24 cellular contexts compared by ENCODE assay signal in genomic region chr1:36612881-36613280, GRCh38.
A peak's percentile ranks its signal among the peaks of the same experiment; 100 is the strongest.
DNase-seq lines count a peak whose midpoint lies in the region; ATAC-seq, FAIRE-seq and TF ChIP-seq lines count a peak whose summit lies in the region.
"Had no signal": no experiment of that assay in that cellular context is flagged by ENCODE, and none has a peak within 500 bp of the region (broad histone marks: within the 10 kb centered on the region; RNA-seq: fewer than 3 reads in every experiment).

No MANE protein-coding gene starts in this region.

- 24 to 30% methylated on average over 8 of the region's 8 CpGs for WGBS in GM23248 (ENCODE audit: low coverage in 1 of 2, low lambda C conversion rate in 2 of 2, missing lambda C conversion rate in 2 of 2), 2 experiments

- H3K9ac ChIP-seq in PC-3 (ENCODE audit: low read length) (no peak overlapping the region), GM23248 (no peak overlapping the region)

- DNase-seq in BE2C = peak; percentile 21
- DNase-seq in GM23338 (ENCODE audit: low spot score) = peak; percentile 32
- peak; percentile 8 for DNase-seq in PC-3
- no peak for DNase-seq in epithelial cell of proximal tubule (ENCODE audit: low read depth)
- no peak for DNase-seq in GM23248
- no peak for DNase-seq in GM12891 (ENCODE audit: insufficient read length, low spot score)
- no peak for DNase-seq in urothelium cell line (ENCODE audit: low spot score)
- DNase-seq: activated B cell treated with CpG ODN at 0.5 μM for 24 hours; activated CD4-positive, alpha-beta memory T cell treated with anti-CD3 and anti-CD28 coated beads, Interleukin-2, amount 10 ng/mL, durations not matched to agents 7 days and 5 days; activated naive CD4-positive, alpha-beta T cell; amygdala; CD4-positive, alpha-beta memory T cell; DND-41; effector CD8-positive, alpha-beta T cell; left ventricle myocardium superior; NCI-H1694; nucleus accumbens; retina; SHP77 treated with DMSO at 0.1 percent for 48 hours; stimulated activated CD4-positive, alpha-beta T cell treated with anti-CD3 and anti-CD28 coated beads, Interleukin-15, amount 100 ng/mL, for 24 hours; T-helper 17 cell had no signal

- CTCF ChIA-PET in PC-3 (lab: Charles Lee) = no interaction called here

- TF ChIP-seq CTCF in BE2C (IDR thresholded peaks at IDR 0.05; ENCODE audit: low read depth, low read length) (peak; percentile 33), GM23338 (conservative IDR thresholded peaks at IDR 0.05; ENCODE audit: low read depth in 2 of 2) (peak; percentile 37 to 68; a peak in 3 of 4 replicates), PC-3 (conservative IDR thresholded peaks at IDR 0.05; ENCODE audit: low read depth, low read length) (peak; percentile 41; the same call in 1 of the 2 replicates), epithelial cell of proximal tubule (conservative IDR thresholded peaks at IDR 0.05; ENCODE audit: low read depth, low read length) (peak; percentile 9)

- no peak overlapping the region for H3K4me3 Mint-ChIP-seq in GM23338
- H3K4me3 Mint-ChIP-seq: activated B cell treated with CpG ODN at 0.5 μM for 24 hours; activated CD4-positive, alpha-beta memory T cell treated with anti-CD3 and anti-CD28 coated beads, Interleukin-2, amount 10 ng/mL, durations not matched to agents 7 days and 5 days; CD4-positive, alpha-beta memory T cell; central memory CD8-positive, alpha-beta T cell; T-helper 17 cell had no signal

- H3K36me3 ChIP-seq in BE2C = no peaks in the 10 kb centered on the region
- no peaks in the 10 kb centered on the region for H3K36me3 ChIP-seq in GM23338 (ENCODE audit: insufficient read depth)
- no peaks in the 10 kb centered on the region for H3K36me3 ChIP-seq in PC-3 (ENCODE audit: low read depth, low read length)
- no peaks in the 10 kb centered on the region for H3K36me3 ChIP-seq in GM23248 (ENCODE audit: low read depth)
- H3K36me3 ChIP-seq: suprapubic skin had no signal

- H3K4me1 ChIP-seq in BE2C = no peaks in the 10 kb centered on the region
- H3K4me1 ChIP-seq in GM23338 (ENCODE audit: insufficient read depth) = no peaks in the 10 kb centered on the region
- no peaks in the 10 kb centered on the region for H3K4me1 ChIP-seq in PC-3 (ENCODE audit: insufficient read depth, low read length)
- no peaks in the 10 kb centered on the region for H3K4me1 ChIP-seq in GM23248 (ENCODE audit: insufficient read depth)
- H3K4me1 ChIP-seq: suprapubic skin had no signal

- no peak for TF ChIP-seq POLR2A in GM12891 (IDR thresholded peaks at IDR 0.05; ENCODE audit: low read depth, low read length)

- H3K4me3 ChIP-seq in BE2C (ENCODE audit: low read depth, low read length) (no peak overlapping the region), GM23338 (no peak overlapping the region), PC-3 (ENCODE audit: low read length) (no peak overlapping the region), epithelial cell of proximal tubule (ENCODE audit: low read depth, low read length) (no peak overlapping the region), GM23248 (no peak overlapping the region)
- H3K4me3 ChIP-seq: suprapubic skin had no signal

- no peak overlapping the region for H3K27ac Mint-ChIP-seq in GM23338
- H3K27ac Mint-ChIP-seq: activated B cell treated with CpG ODN at 0.5 μM for 24 hours; activated CD4-positive, alpha-beta memory T cell treated with anti-CD3 and anti-CD28 coated beads, Interleukin-2, amount 10 ng/mL, durations not matched to agents 7 days and 5 days; CD4-positive, alpha-beta memory T cell; T-helper 17 cell had no signal

- no peaks in the 10 kb centered on the region for H4K20me1 ChIP-seq in GM23338 (replicated peaks; ENCODE audit: insufficient read depth)
- no peaks in the 10 kb centered on the region for H4K20me1 ChIP-seq in PC-3 (ENCODE audit: low read length)
- H4K20me1 ChIP-seq in GM23248 (ENCODE audit: insufficient read depth) = no peaks in the 10 kb centered on the region

- intact Hi-C loops in PC-3 (cut with micrococcal nuclease) = no loop called here

- no peaks in the 10 kb centered on the region for H3K27me3 ChIP-seq in BE2C
- no peaks in the 10 kb centered on the region for H3K27me3 ChIP-seq in GM23338 (ENCODE audit: insufficient read depth)
- H3K27me3 ChIP-seq in PC-3 (ENCODE audit: low read length) = peaks cover 45% of the 10 kb centered on the region
- 0 out of 2 replicates have a peak, but pooled peaks cover 3% of the 10 kb centered on the region for H3K27me3 ChIP-seq in GM23248 (replicated peaks; ENCODE audit: insufficient read depth)

- H3K27ac ChIP-seq in GM23338 (ENCODE audit: low read depth) (no peak overlapping the region), PC-3 (ENCODE audit: low read length) (no peak overlapping the region), GM23248 (no peak overlapping the region)
- H3K27ac ChIP-seq: suprapubic skin had no signal

- POLR2A ChIA-PET in PC-3 (lab: Charles Lee; ENCODE audit: unreplicated experiment) = no interaction called here

- no peaks in the 10 kb centered on the region for H3K9me3 ChIP-seq in BE2C
- no peaks in the 10 kb centered on the region for H3K9me3 ChIP-seq in PC-3 (ENCODE audit: low read length)
- no peaks in the 10 kb centered on the region for H3K9me3 ChIP-seq in GM23248 (ENCODE audit: low read depth)
- H3K9me3 ChIP-seq: suprapubic skin had no signal

- no peaks in the 10 kb centered on the region for H3K27me3 Mint-ChIP-seq in GM23338 (ENCODE audit: insufficient read depth, low read depth, poor library complexity)
- H3K27me3 Mint-ChIP-seq: activated B cell treated with CpG ODN at 0.5 μM for 24 hours; activated CD4-positive, alpha-beta memory T cell treated with anti-CD3 and anti-CD28 coated beads, Interleukin-2, amount 10 ng/mL, durations not matched to agents 7 days and 5 days; central memory CD8-positive, alpha-beta T cell had no signal

- no TSS peak for BruUV-seq in PC-3 (replicated peaks; lab: Mats Ljungman, UMichigan)

- H3K79me2 ChIP-seq in GM23338 (replicated peaks; ENCODE audit: insufficient read depth) (no peaks in the 10 kb centered on the region), PC-3 (ENCODE audit: low read length) (no peaks in the 10 kb centered on the region), GM23248 (ENCODE audit: insufficient read depth) (no peaks in the 10 kb centered on the region)

- no peaks in the 10 kb centered on the region for H3K9me3 Mint-ChIP-seq in GM23338
- H3K9me3 Mint-ChIP-seq: activated B cell treated with CpG ODN at 0.5 μM for 24 hours; activated CD4-positive, alpha-beta memory T cell treated with anti-CD3 and anti-CD28 coated beads, Interleukin-2, amount 10 ng/mL, durations not matched to agents 7 days and 5 days; CD4-positive, alpha-beta memory T cell; central memory CD8-positive, alpha-beta T cell had no signal

- H3K36me3 Mint-ChIP-seq in GM23338 (ENCODE audit: low read depth) = no peaks in the 10 kb centered on the region
- H3K36me3 Mint-ChIP-seq: CD4-positive, alpha-beta memory T cell had no signal

- no peaks in the 10 kb centered on the region for H3K9me2 ChIP-seq in GM23338 (ENCODE audit: insufficient read depth)
- H3K9me2 ChIP-seq in PC-3 (replicated peaks; ENCODE audit: low read length) = no peaks in the 10 kb centered on the region
- H3K9me2 ChIP-seq in GM23248 (ENCODE audit: insufficient read depth) = no peaks in the 10 kb centered on the region

- H3F3A ChIP-seq in GM23338 (replicated peaks; ENCODE audit: low read depth) (no peaks in the 10 kb centered on the region), PC-3 (ENCODE audit: low read length, unreplicated experiment) (no peaks in the 10 kb centered on the region), GM23248 (ENCODE audit: insufficient read depth) (no peaks in the 10 kb centered on the region)

- H2AFZ ChIP-seq in GM23338 (no peak overlapping the region), PC-3 (ENCODE audit: low read length) (no peak overlapping the region), GM23248 (no peak overlapping the region)

- no peak for FAIRE-seq in GM12891 (lab: Jason Lieb, UNC)
- no peak for FAIRE-seq in urothelium cell line (lab: Jason Lieb, UNC)

- ATAC-seq in GM23338 (peak; percentile 65), PC-3 (no peak), GM18861 (IDR thresholded peaks at IDR 0.05; ENCODE audit: unreplicated experiment) (no peak)
- ATAC-seq: left ventricle myocardium superior, T-helper 17 cell had no signal

- H3K4me2 ChIP-seq in GM23338 = no peak overlapping the region
- no peak overlapping the region for H3K4me2 ChIP-seq in PC-3 (ENCODE audit: low read length)
- no peak overlapping the region for H3K4me2 ChIP-seq in GM23248 (ENCODE audit: unreplicated experiment)

- in situ Hi-C loops in GM23248 (cut with MboI) = no loop called here

- H3K4me1 Mint-ChIP-seq in GM23338 = no peaks in the 10 kb centered on the region
- H3K4me1 Mint-ChIP-seq: activated B cell treated with CpG ODN at 0.5 μM for 24 hours; activated CD4-positive, alpha-beta memory T cell treated with anti-CD3 and anti-CD28 coated beads, Interleukin-2, amount 10 ng/mL, durations not matched to agents 7 days and 5 days; central memory CD8-positive, alpha-beta T cell had no signal

TF ChIP-seq in GM12891, 5 proteins besides CTCF, POLR2A, EP300 and RAD21:
- TF ChIP-seq TAF1 (IDR thresholded peaks at IDR 0.05; ENCODE audit: low read depth, low read length) (no peak), POU2F2 (IDR thresholded peaks at IDR 0.05; ENCODE audit: low read depth, low read length) (no peak), PAX5 (IDR thresholded peaks at IDR 0.05; ENCODE audit: insufficient read depth, low read length, severe bottlenecking) (no peak), POLR2AphosphoS5 (IDR thresholded peaks at IDR 0.05; ENCODE audit: low read depth, low read length) (no peak), SPI1 (IDR thresholded peaks at IDR 0.05; ENCODE audit: low read depth, low read length) (no peak)
TF ChIP-seq in GM12891: peak in this region for 0.

Comparison
In these comparisons a context has a peak if more than half of its experiments do, and no peak if none do; other contexts are left out.
1. DNase-seq: peak in BE2C (single experiment), GM23338 (single experiment) and PC-3 (single experiment); none in epithelial cell of proximal tubule (single experiment), GM23248 (single experiment), GM12891 (single experiment) and urothelium cell line (single experiment).
2. Peak in every context shown above with its lines, with median percentiles within 50 percentile points of each other: CTCF ChIP-seq.